7 cellular contexts compared by ENCODE assay signal in genomic region chr1:28886731-28887417, GRCh38. TPM values are rescaled to one million over a fixed set of nuclear protein-coding genes. Genes with fewer than 3 reads are reported as not detected.
DNase-seq lines count a peak whose midpoint lies in the region; ATAC-seq and TF ChIP-seq lines count a peak whose summit lies in the region.

No MANE protein-coding gene starts in this region.

- intact Hi-C loops in activated CD4-positive, alpha-beta T cell treated with anti-CD3 and anti-CD28 coated beads for 36 hours (cut with DNase I, micrococcal nuclease) = loop anchor here (1.0 to 5.0 kb wide), 8 partner anchors 27 to 1830 kb away; partner anchors contain the start of genes EPB41 (in 1 of the 2), MECR (in 1 of the 2), SRSF4 (in 1 of the 2) and TMEM200B (in 1 of the 2)

- CTCF ChIA-PET in activated CD4-positive, alpha-beta T cell treated with anti-CD3 and anti-CD28 coated beads for 36 hours (lab: Charles Lee) = interaction anchor here (0.9 to 1.0 kb wide), 3 partner anchors 145 to 293 kb away, joined by 3 to 5 read pairs (median 3); no protein-coding TSS in a partner anchor

- H3K27ac Mint-ChIP-seq in activated CD4-positive, alpha-beta T cell treated with anti-CD3 and anti-CD28 coated beads for 36 hours = peak overlapping the region; percentile 88
- H3K27ac Mint-ChIP-seq in chondrocyte (ENCODE audit: unreplicated experiment) = peak overlapping the region; percentile 86

- H3K9me3 Mint-ChIP-seq in activated CD4-positive, alpha-beta T cell treated with anti-CD3 and anti-CD28 coated beads for 36 hours (ENCODE audit: low read depth) = no peaks in the 10 kb centered on the region
- H3K9me3 Mint-ChIP-seq in chondrocyte (ENCODE audit: low read depth) = no peaks in the 10 kb centered on the region

- peak overlapping the region; percentile 90 for H3K4me3 Mint-ChIP-seq in activated CD4-positive, alpha-beta T cell treated with anti-CD3 and anti-CD28 coated beads for 36 hours
- H3K4me3 Mint-ChIP-seq in chondrocyte (ENCODE audit: unreplicated experiment) = peak overlapping the region; percentile 79

- H3K27me3 Mint-ChIP-seq in activated CD4-positive, alpha-beta T cell treated with anti-CD3 and anti-CD28 coated beads for 36 hours = no peaks in the 10 kb centered on the region
- H3K27me3 Mint-ChIP-seq in chondrocyte (ENCODE audit: low read depth) = no peaks in the 10 kb centered on the region

- ATAC-seq in GM18502 (IDR thresholded peaks at IDR 0.05; ENCODE audit: poor library complexity, unreplicated experiment) (peak; percentile 58), HG03066 (IDR thresholded peaks at IDR 0.05; ENCODE audit: low read depth, unreplicated experiment) (peak; percentile 57)
- peak; percentile 77 for ATAC-seq in activated CD4-positive, alpha-beta T cell treated with anti-CD3 and anti-CD28 coated beads for 36 hours

- no peaks in the 10 kb centered on the region for H3K36me3 Mint-ChIP-seq in activated CD4-positive, alpha-beta T cell treated with anti-CD3 and anti-CD28 coated beads for 36 hours (ENCODE audit: low read depth)
- H3K36me3 Mint-ChIP-seq in chondrocyte (ENCODE audit: low read depth) = no peaks in the 10 kb centered on the region

- no peak for TF ChIP-seq CTCF in chondrocyte (IDR thresholded peaks at IDR 0.05)

- DNase-seq in NCI-H345 treated with DMSO at 0.1 percent for 48 hours (lab: John Stamatoyannopoulos, UW; ENCODE audit: unreplicated experiment) (peak; percentile 43), chondrocyte (ENCODE audit: low spot score) (no peak), kidney tubule cell (ENCODE audit: low spot score) (peak; percentile 87)
- DNase-seq in activated CD4-positive, alpha-beta T cell treated with anti-CD3 and anti-CD28 coated beads for 36 hours = peak; percentile 95
- DNase-seq in stimulated activated CD4-positive, alpha-beta T cell treated with anti-CD3 and anti-CD28 coated beads, Interleukin-1b, Interleukin-23, amount 100 ng/mL, for 24 hours (ENCODE audit: low read depth in 4 of 4, low spot score in 1 of 4) = peak; percentile 69 to 87 (median 79)

- POLR2A ChIA-PET in activated CD4-positive, alpha-beta T cell treated with anti-CD3 and anti-CD28 coated beads for 36 hours (lab: Charles Lee) = no interaction called here

- peaks cover 43% of the 10 kb centered on the region for H3K4me1 Mint-ChIP-seq in activated CD4-positive, alpha-beta T cell treated with anti-CD3 and anti-CD28 coated beads for 36 hours
- H3K4me1 Mint-ChIP-seq in chondrocyte (ENCODE audit: low read depth) = peaks cover 34% of the 10 kb centered on the region

RNA-seq across cellular contexts. Expression of gene EPB41, which starts 27.5 kb away (rescaled TPM):
- total RNA-seq in activated CD4-positive, alpha-beta T cell treated with anti-CD3 and anti-CD28 coated beads for 36 hours = 100 to 1,000 TPM in 1 of 2 experiments, 10 to 100 TPM in 1; 75.5 to 130 TPM
- 11.5 to 18.3 TPM (median 17.7 TPM) in 3 replicates for total RNA-seq in chondrocyte
